In the genomic region with DNA sequence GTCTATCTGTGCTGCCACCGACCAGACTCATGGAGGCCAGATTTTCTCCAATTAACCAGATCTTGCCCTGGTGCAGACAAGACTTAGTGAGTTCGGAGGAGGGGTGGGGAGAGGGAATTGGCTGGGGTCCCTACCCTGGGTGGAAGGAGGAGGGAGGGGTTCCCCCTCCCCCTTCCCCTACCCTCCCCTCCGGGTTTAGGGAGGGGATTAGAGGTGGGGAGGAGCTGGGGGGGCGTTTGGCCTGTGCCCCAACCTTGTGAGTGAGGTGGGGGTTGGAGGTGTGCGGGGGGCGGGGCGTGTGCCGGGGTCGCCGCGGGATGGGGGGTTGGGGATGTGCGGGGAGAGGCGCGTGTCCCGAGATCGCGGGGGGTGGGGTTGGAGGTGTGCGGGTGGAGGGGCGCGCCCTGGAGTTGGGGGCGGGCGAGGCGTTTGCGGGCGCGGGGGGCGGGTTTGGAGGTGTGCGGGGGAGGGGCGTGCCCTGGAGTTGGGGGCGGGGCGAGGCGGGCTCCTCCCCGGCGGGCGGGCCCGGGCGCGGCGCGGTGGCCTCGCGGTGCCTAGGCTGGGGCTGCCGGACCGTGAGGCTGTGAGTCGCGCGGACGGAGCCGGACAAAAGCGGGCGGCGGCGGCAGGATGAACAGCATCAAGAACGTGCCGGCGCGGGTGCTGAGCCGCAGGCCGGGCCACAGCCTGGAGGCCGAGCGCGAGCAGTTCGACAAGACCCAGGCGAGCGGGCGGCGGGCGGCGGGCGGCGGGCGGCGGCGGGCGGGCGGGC, we compare ENCODE assay signal across 8 cellular contexts.
DNase-seq lines count a peak whose midpoint lies in the region; ATAC-seq and TF ChIP-seq lines count a peak whose summit lies in the region.

A gene with protein sequence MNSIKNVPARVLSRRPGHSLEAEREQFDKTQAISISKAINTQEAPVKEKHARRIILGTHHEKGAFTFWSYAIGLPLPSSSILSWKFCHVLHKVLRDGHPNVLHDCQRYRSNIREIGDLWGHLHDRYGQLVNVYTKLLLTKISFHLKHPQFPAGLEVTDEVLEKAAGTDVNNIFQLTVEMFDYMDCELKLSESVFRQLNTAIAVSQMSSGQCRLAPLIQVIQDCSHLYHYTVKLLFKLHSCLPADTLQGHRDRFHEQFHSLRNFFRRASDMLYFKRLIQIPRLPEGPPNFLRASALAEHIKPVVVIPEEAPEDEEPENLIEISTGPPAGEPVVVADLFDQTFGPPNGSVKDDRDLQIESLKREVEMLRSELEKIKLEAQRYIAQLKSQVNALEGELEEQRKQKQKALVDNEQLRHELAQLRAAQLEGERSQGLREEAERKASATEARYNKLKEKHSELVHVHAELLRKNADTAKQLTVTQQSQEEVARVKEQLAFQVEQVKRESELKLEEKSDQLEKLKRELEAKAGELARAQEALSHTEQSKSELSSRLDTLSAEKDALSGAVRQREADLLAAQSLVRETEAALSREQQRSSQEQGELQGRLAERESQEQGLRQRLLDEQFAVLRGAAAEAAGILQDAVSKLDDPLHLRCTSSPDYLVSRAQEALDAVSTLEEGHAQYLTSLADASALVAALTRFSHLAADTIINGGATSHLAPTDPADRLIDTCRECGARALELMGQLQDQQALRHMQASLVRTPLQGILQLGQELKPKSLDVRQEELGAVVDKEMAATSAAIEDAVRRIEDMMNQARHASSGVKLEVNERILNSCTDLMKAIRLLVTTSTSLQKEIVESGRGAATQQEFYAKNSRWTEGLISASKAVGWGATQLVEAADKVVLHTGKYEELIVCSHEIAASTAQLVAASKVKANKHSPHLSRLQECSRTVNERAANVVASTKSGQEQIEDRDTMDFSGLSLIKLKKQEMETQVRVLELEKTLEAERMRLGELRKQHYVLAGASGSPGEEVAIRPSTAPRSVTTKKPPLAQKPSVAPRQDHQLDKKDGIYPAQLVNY (plus strand): TSS at position 537 of the 772 bp plus-strand sequence. CDS start 94 bp downstream, at position 631.

- peak within 1 kb of the TSS; percentile 56 to 80 for H3K9ac ChIP-seq in duodenal mucosa (ENCODE audit: low read depth in 1 of 2, low read length in 2 of 2)

- peak within 1 kb of the TSS; percentile 96 for H3K27ac Mint-ChIP-seq in memory B cell

- H3K36me3 ChIP-seq in duodenal mucosa (ENCODE audit: control insufficient read depth in 1 of 2, insufficient read depth in 2 of 2, low read length in 2 of 2) = peaks cover 0 to 12% of the 10 kb centered on the region in 2 donors

- peak within 1 kb of the TSS; percentile 100 for H3K4me3 Mint-ChIP-seq in memory B cell

- H3K4me1 Mint-ChIP-seq in memory B cell = peaks cover 41% of the 10 kb centered on the region

- H3K9me3 Mint-ChIP-seq in memory B cell = no peaks in the 10 kb centered on the region

- H3K4me3 ChIP-seq in duodenal mucosa (ENCODE audit: low read depth in 1 of 2, low read length in 2 of 2) = peak within 1 kb of the TSS; percentile 78 to 86

- peak; percentile 58 for TF ChIP-seq POLR2A in GM15510 (IDR thresholded peaks at IDR 0.05; ENCODE audit: borderline replicate concordance, extremely low read depth, insufficient read length)

- peaks cover 11% of the 10 kb centered on the region for H3K36me3 Mint-ChIP-seq in memory B cell

- H3K27me3 Mint-ChIP-seq in memory B cell = no peaks in the 10 kb centered on the region

- H3K4me1 ChIP-seq in duodenal mucosa (ENCODE audit: control insufficient read depth in 1 of 2, insufficient read depth in 2 of 2, low read length in 2 of 2) = peaks cover 27 to 39% of the 10 kb centered on the region in 2 donors

- no peaks in the 10 kb centered on the region for H3K27me3 ChIP-seq in duodenal mucosa (ENCODE audit: control insufficient read depth in 1 of 2, insufficient read depth in 2 of 2, low read length in 2 of 2)

- peak within 1 kb of the TSS; percentile 66 for H3K27ac ChIP-seq in duodenal mucosa (ENCODE audit: low read depth, low read length)

- no peaks in the 10 kb centered on the region for H3K9me3 ChIP-seq in duodenal mucosa (ENCODE audit: control insufficient read depth in 1 of 2, low read length in 2 of 2)

- DNase-seq in HuH-7.5 (ENCODE audit: low spot score) (peak; percentile 57), memory B cell (ENCODE audit: low spot score in 2 of 2) (peak; percentile 49 to 71), cortex of kidney (lab: John Stamatoyannopoulos, UW) (no peak)
- DNase-seq in activated CD4-positive, alpha-beta T cell treated with anti-CD3 and anti-CD28 coated beads, Interleukin-2, amount 50 U/mL, for 24 hours (ENCODE audit: low read depth in 1 of 2, low spot score in 1 of 2) = peak; percentile 31 to 39
- peak; percentile 40 for DNase-seq in stimulated activated CD8-positive, alpha-beta memory T cell treated with anti-CD3 and anti-CD28 coated beads, Interleukin-12 subunit alpha, Interleukin-12 subunit beta, amount 100 ng/mL, for 4 hours (ENCODE audit: low read depth)
- no peak for DNase-seq in NK-92 treated with Interleukin-12 subunit alpha and Interleukin-12 subunit beta, amount 100 ng/mL, for 24 hours (lab: John Stamatoyannopoulos, UW)

- ATAC-seq in memory B cell (ENCODE audit: low read depth) = peak; percentile 58

Comparison
In these comparisons a context has a peak if more than half of its experiments do, and no peak if none do; other contexts are left out.
1. DNase-seq: peak in HuH-7.5 (single experiment), activated CD4-positive, alpha-beta T cell treated with anti-CD3 and anti-CD28 coated beads, Interleukin-2, amount 50 U/mL, for 24 hours (2 of 2), memory B cell (2 of 2) and stimulated activated CD8-positive, alpha-beta memory T cell treated with anti-CD3 and anti-CD28 coated beads, Interleukin-12 subunit alpha, Interleukin-12 subunit beta, amount 100 ng/mL, for 4 hours (single experiment); none in NK-92 treated with Interleukin-12 subunit alpha and Interleukin-12 subunit beta, amount 100 ng/mL, for 24 hours (single experiment) and cortex of kidney (single experiment).